Comparison of ENCODE assay signal across 9 cellular contexts in genomic region chr3:50516048-50516871, GRCh38. TPM values are rescaled to one million over a fixed set of nuclear protein-coding genes. Genes with fewer than 3 reads are reported as not detected.
DNase-seq lines count a peak whose midpoint lies in the region; ATAC-seq, FAIRE-seq and TF ChIP-seq lines count a peak whose summit lies in the region.
"Had no signal": no experiment of that assay in that cellular context is flagged by ENCODE, and none has a peak within 500 bp of the region (broad histone marks: within the 10 kb centered on the region; RNA-seq: fewer than 3 reads in every experiment).

No MANE protein-coding gene starts in this region.

- DNase-seq in NB4 (ENCODE audit: low read depth) = peak; percentile 26
- no peak for DNase-seq in astrocyte (ENCODE audit: low read depth)
- DNase-seq in left colon = peak; percentile 30 to 38
- no peak for DNase-seq in suprapubic skin (ENCODE audit: low spot score in 2 of 2)
- DNase-seq in activated gamma-delta T cell (lab: John Stamatoyannopoulos, UW) = no peak
- DNase-seq in mucosa of gallbladder (ENCODE audit: low spot score) = no peak
- DNase-seq: activated T-cell treated with anti-CD3 and anti-CD28 coated beads, Interleukin-2, amount 50 U/mL, for 72 hours had no signal

- H3K27me3 ChIP-seq in astrocyte (ENCODE audit: insufficient read depth, low read length) = peaks cover 12% of the 10 kb centered on the region
- H3K27me3 ChIP-seq in suprapubic skin = no peaks in the 10 kb centered on the region

- H3K36me3 Mint-ChIP-seq in astrocyte (ENCODE audit: low read depth, unreplicated experiment) = no peaks in the 10 kb centered on the region

- no peaks in the 10 kb centered on the region for H3K36me3 ChIP-seq in astrocyte (ENCODE audit: insufficient read depth, low read length)
- H3K36me3 ChIP-seq in suprapubic skin = no peaks in the 10 kb centered on the region

- no peak overlapping the region for H3K4me3 ChIP-seq in NB4 (ENCODE audit: low read depth, low read length)
- no peak overlapping the region for H3K4me3 ChIP-seq in astrocyte (ENCODE audit: insufficient read depth, low read depth, low read length)
- H3K4me3 ChIP-seq in suprapubic skin = peak overlapping the region; percentile 2

- H3K4me1 ChIP-seq in astrocyte (ENCODE audit: insufficient read depth, low read length) (no peaks in the 10 kb centered on the region), suprapubic skin (peaks cover 14% of the 10 kb centered on the region)

- H3K9me3 Mint-ChIP-seq in astrocyte (ENCODE audit: unreplicated experiment) = no peaks in the 10 kb centered on the region
- H3K9me3 Mint-ChIP-seq: activated T-cell treated with anti-CD3 and anti-CD28 coated beads, Interleukin-2, amount 50 U/mL, for 72 hours had no signal

- ATAC-seq in left colon = peak; percentile 65
- ATAC-seq in GM21526 (IDR thresholded peaks at IDR 0.05; ENCODE audit: low FRiP score, unreplicated experiment) = no peak
- no peak for ATAC-seq in HG03378 (IDR thresholded peaks at IDR 0.05; ENCODE audit: unreplicated experiment)

- H3K27ac ChIP-seq in astrocyte (ENCODE audit: low read depth, low read length) (no peak overlapping the region), suprapubic skin (no peak overlapping the region)

- H3K9me3 ChIP-seq in astrocyte (ENCODE audit: insufficient read depth, low read depth, low read length) = no peaks in the 10 kb centered on the region
- H3K9me3 ChIP-seq in suprapubic skin = no peaks in the 10 kb centered on the region

- H3K4me1 Mint-ChIP-seq in astrocyte (ENCODE audit: low read depth, unreplicated experiment) = peaks cover 12% of the 10 kb centered on the region

- no peaks in the 10 kb centered on the region for H3K79me2 ChIP-seq in astrocyte (ENCODE audit: insufficient read depth, low read length)

- TF ChIP-seq POLR2A in NB4 (IDR thresholded peaks at IDR 0.05; ENCODE audit: extremely low read depth, insufficient read length) (no peak), suprapubic skin (IDR thresholded peaks at IDR 0.05) (no peak)

- intact Hi-C loops in left colon (cut with DNase I, micrococcal nuclease) = no loop called here

- no peak overlapping the region for H3K9ac ChIP-seq in astrocyte (ENCODE audit: low read length)

- H4K20me1 ChIP-seq in astrocyte (ENCODE audit: insufficient read depth, low read length) = no peaks in the 10 kb centered on the region

- peaks cover 62% of the 10 kb centered on the region for H3K27me3 Mint-ChIP-seq in astrocyte (ENCODE audit: low read depth, unreplicated experiment)

- TF ChIP-seq CTCF in NB4 (IDR thresholded peaks at IDR 0.05; ENCODE audit: low read depth, low read length) (no peak), astrocyte (IDR thresholded peaks at IDR 0.05; ENCODE audit: insufficient read depth, low read depth, low read length) (no peak), suprapubic skin (IDR thresholded peaks at IDR 0.05) (no peak)

- H3K4me3 Mint-ChIP-seq in astrocyte (ENCODE audit: unreplicated experiment) = no peak overlapping the region
- H3K4me3 Mint-ChIP-seq: activated T-cell treated with anti-CD3 and anti-CD28 coated beads, Interleukin-2, amount 50 U/mL, for 72 hours had no signal

- H2AFZ ChIP-seq in astrocyte (ENCODE audit: low read depth, low read length) = peak overlapping the region; percentile 9

- no peak for TF ChIP-seq EP300 in suprapubic skin (IDR thresholded peaks at IDR 0.05)

- FAIRE-seq in astrocyte (lab: Jason Lieb, UNC) = no peak

- H3K27ac Mint-ChIP-seq in astrocyte (ENCODE audit: unreplicated experiment) = peak overlapping the region; percentile 58
- H3K27ac Mint-ChIP-seq: activated T-cell treated with anti-CD3 and anti-CD28 coated beads, Interleukin-2, amount 50 U/mL, for 72 hours had no signal

- 35% methylated on average over 10 of the region's 13 CpGs for WGBS in suprapubic skin

- peak overlapping the region; percentile 55 for H3K4me2 ChIP-seq in astrocyte (ENCODE audit: low read length)

RNA-seq across cellular contexts. Expression of gene CACNA2D2, which starts 12.8 kb away (rescaled TPM):
- total RNA-seq in astrocyte (0.31 and 1.00 TPM in 2 replicates), left colon (1 to 10 TPM; 1.9 to 3.2 TPM), suprapubic skin (1 to 10 TPM; 1.4 to 5.6 (median 1.7) TPM), mucosa of gallbladder (1.8 TPM)

RNA-seq across cellular contexts. Expression of gene C3orf18, which starts 51.3 kb away (rescaled TPM):
- total RNA-seq in astrocyte (7.2 and 8.0 TPM in 2 replicates), left colon (1 to 10 TPM; 2.1 to 2.8 TPM), suprapubic skin (1 to 10 TPM; 1.3 to 3.7 (median 2.2) TPM), mucosa of gallbladder (12.3 TPM)

RNA-seq across cellular contexts. Expression of gene HEMK1, which starts 53.1 kb away (rescaled TPM):
- total RNA-seq in astrocyte = 13.6 and 15.7 TPM in 2 replicates
- total RNA-seq in left colon = 10 to 100 TPM; 21.9 to 24.8 TPM
- 10 to 100 TPM in 1 of 4 donors, 1 to 10 TPM in 3; 3.8 to 10.6 (median 8.4) TPM for total RNA-seq in suprapubic skin
- total RNA-seq in mucosa of gallbladder = 29.3 TPM

Comparison
In these comparisons a context has a peak if more than half of its experiments do, and no peak if none do; other contexts are left out.
1. DNase-seq: peak in NB4 (single experiment) and left colon (2 of 2); none in astrocyte (single experiment), suprapubic skin (0 of 2), activated gamma-delta T cell (single experiment) and mucosa of gallbladder (single experiment).